In the genomic region with DNA sequence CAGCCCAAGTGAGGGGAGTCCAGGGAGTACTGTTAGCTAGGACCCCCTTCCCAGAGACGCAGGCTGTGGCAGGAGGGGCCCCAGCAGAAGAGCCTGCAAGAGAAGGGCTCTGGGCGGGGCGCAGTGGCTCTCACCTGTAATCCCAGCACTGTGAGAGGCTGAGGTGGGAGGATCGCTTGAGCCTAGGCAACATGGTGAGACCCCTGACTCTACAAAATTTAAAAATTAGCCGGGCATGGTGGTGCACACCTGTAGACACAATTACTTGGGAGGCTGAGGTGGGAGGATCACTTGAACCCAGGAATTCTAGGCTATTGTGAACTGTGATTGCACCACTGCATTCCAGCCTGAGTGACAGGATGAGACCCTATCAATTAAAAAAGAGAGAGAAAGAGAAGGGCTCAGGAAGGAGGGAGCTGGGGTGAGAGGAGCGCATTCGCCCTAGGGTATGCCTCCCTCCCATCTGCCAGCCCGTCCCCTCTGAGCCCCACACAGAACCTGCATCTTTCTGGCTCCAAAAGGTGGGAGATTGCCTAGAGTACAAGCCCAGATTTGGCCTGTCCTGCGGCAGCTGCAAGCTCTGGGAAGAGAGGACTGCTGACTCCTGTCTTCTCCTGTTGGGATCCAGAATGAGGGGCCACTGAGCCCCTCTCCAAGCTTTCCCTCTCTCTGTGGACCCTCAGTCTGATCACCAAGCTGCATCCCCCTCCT, we compare ENCODE assay signal across 1 cellular context.
A peak's percentile ranks its signal among the peaks of the same experiment; 100 is the strongest.
TF ChIP-seq lines count a peak whose summit lies in the region.

No MANE protein-coding gene starts in this region.

TF ChIP-seq in K562, 482 proteins besides CTCF, POLR2A, EP300 and RAD21:
- TF ChIP-seq GTF2E2 (tag; IDR thresholded peaks at IDR 0.05) (no peak), XRCC3 (IDR thresholded peaks at IDR 0.05) (no peak), NR2C2 (CRISPR knock-in tag; IDR thresholded peaks at IDR 0.05) (no peak), NR2C2 (tag; IDR thresholded peaks at IDR 0.05) (no peak), MTA2 (IDR thresholded peaks at IDR 0.05; ENCODE audit: low read depth) (no peak), BDP1 (IDR thresholded peaks at IDR 0.05; ENCODE audit: insufficient read depth, insufficient read length) (no peak), IFI16 (CRISPR knock-in tag; IDR thresholded peaks at IDR 0.05) (no peak)
- TF ChIP-seq, protein P1, sequence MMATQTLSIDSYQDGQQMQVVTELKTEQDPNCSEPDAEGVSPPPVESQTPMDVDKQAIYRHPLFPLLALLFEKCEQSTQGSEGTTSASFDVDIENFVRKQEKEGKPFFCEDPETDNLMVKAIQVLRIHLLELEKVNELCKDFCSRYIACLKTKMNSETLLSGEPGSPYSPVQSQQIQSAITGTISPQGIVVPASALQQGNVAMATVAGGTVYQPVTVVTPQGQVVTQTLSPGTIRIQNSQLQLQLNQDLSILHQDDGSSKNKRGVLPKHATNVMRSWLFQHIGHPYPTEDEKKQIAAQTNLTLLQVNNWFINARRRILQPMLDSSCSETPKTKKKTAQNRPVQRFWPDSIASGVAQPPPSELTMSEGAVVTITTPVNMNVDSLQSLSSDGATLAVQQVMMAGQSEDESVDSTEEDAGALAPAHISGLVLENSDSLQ (IDR thresholded peaks at IDR 0.05): peak; percentile 14; the same call in 1 of the 2 replicates
